In the genomic region with DNA sequence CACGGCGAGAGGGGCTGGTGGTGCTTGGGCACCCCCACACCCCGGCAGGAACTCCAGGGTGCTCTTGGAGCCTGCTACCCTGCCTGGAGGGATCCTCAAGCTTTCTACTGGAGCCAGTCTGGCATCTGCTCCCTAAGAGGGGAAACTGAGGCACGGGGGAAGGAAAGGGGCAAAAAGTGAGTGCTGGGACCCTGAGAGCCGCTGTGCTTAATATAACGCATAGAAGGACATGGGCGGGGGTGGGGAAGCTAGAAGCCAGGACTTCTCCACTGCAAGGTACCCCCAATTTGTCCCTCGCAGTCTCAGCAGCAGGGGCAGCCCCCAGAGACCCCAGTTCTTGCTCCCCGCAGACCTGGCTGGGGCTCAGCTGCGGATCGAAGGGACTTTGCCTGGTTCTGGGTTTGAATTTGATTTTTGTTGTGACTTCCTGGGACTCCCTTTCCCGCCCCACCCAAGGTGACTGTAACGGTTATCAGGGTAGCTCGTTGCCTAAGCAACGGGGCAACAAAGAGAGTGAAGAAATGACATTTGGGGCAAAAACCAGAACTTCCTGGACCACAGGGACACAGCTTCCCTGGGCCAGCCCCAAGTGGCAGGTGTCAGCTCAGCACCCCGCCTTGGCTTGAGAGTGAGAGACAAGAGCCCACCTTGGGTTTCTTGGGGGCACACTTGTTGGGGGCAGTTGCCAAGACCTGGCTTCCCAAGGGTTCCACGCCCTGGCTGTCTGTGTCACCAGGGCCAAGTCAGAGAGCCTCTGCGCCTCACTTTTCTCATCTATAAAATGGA, we compare ENCODE assay signal across 1 cellular context.
TF ChIP-seq lines count a peak whose summit lies in the region.

No MANE protein-coding gene starts in this region.

TF ChIP-seq in K562, 482 proteins besides CTCF, POLR2A, EP300 and RAD21 (continued from another document and continues in another):
- TF ChIP-seq, protein P1, sequence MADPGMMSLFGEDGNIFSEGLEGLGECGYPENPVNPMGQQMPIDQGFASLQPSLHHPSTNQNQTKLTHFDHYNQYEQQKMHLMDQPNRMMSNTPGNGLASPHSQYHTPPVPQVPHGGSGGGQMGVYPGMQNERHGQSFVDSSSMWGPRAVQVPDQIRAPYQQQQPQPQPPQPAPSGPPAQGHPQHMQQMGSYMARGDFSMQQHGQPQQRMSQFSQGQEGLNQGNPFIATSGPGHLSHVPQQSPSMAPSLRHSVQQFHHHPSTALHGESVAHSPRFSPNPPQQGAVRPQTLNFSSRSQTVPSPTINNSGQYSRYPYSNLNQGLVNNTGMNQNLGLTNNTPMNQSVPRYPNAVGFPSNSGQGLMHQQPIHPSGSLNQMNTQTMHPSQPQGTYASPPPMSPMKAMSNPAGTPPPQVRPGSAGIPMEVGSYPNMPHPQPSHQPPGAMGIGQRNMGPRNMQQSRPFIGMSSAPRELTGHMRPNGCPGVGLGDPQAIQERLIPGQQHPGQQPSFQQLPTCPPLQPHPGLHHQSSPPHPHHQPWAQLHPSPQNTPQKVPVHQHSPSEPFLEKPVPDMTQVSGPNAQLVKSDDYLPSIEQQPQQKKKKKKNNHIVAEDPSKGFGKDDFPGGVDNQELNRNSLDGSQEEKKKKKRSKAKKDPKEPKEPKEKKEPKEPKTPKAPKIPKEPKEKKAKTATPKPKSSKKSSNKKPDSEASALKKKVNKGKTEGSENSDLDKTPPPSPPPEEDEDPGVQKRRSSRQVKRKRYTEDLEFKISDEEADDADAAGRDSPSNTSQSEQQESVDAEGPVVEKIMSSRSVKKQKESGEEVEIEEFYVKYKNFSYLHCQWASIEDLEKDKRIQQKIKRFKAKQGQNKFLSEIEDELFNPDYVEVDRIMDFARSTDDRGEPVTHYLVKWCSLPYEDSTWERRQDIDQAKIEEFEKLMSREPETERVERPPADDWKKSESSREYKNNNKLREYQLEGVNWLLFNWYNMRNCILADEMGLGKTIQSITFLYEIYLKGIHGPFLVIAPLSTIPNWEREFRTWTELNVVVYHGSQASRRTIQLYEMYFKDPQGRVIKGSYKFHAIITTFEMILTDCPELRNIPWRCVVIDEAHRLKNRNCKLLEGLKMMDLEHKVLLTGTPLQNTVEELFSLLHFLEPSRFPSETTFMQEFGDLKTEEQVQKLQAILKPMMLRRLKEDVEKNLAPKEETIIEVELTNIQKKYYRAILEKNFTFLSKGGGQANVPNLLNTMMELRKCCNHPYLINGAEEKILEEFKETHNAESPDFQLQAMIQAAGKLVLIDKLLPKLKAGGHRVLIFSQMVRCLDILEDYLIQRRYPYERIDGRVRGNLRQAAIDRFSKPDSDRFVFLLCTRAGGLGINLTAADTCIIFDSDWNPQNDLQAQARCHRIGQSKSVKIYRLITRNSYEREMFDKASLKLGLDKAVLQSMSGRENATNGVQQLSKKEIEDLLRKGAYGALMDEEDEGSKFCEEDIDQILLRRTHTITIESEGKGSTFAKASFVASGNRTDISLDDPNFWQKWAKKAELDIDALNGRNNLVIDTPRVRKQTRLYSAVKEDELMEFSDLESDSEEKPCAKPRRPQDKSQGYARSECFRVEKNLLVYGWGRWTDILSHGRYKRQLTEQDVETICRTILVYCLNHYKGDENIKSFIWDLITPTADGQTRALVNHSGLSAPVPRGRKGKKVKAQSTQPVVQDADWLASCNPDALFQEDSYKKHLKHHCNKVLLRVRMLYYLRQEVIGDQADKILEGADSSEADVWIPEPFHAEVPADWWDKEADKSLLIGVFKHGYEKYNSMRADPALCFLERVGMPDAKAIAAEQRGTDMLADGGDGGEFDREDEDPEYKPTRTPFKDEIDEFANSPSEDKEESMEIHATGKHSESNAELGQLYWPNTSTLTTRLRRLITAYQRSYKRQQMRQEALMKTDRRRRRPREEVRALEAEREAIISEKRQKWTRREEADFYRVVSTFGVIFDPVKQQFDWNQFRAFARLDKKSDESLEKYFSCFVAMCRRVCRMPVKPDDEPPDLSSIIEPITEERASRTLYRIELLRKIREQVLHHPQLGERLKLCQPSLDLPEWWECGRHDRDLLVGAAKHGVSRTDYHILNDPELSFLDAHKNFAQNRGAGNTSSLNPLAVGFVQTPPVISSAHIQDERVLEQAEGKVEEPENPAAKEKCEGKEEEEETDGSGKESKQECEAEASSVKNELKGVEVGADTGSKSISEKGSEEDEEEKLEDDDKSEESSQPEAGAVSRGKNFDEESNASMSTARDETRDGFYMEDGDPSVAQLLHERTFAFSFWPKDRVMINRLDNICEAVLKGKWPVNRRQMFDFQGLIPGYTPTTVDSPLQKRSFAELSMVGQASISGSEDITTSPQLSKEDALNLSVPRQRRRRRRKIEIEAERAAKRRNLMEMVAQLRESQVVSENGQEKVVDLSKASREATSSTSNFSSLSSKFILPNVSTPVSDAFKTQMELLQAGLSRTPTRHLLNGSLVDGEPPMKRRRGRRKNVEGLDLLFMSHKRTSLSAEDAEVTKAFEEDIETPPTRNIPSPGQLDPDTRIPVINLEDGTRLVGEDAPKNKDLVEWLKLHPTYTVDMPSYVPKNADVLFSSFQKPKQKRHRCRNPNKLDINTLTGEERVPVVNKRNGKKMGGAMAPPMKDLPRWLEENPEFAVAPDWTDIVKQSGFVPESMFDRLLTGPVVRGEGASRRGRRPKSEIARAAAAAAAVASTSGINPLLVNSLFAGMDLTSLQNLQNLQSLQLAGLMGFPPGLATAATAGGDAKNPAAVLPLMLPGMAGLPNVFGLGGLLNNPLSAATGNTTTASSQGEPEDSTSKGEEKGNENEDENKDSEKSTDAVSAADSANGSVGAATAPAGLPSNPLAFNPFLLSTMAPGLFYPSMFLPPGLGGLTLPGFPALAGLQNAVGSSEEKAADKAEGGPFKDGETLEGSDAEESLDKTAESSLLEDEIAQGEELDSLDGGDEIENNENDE (IDR thresholded peaks at IDR 0.05; ENCODE audit: low read depth, low read length), result no peak
- TF ChIP-seq NR2C2 (CRISPR knock-in tag; IDR thresholded peaks at IDR 0.05) (0 out of 2 replicates have a peak, but pooled peaks have one; percentile 8), NR2C2 (tag; IDR thresholded peaks at IDR 0.05) (0 out of 2 replicates have a peak, but pooled peaks have one; percentile 25), HDAC1 (IDR thresholded peaks at IDR 0.05) (peak in 1 of 2 experiments; percentile 51; a peak in 2 of 4 replicates), MEF2D (tag; conservative IDR thresholded peaks at IDR 0.05; ENCODE audit: low read depth) (no peak), POU5F1 (IDR thresholded peaks at IDR 0.05; ENCODE audit: borderline replicate concordance, low read depth, low read length, partially characterized antibody) (no peak), CBX8 (IDR thresholded peaks at IDR 0.05; ENCODE audit: borderline replicate concordance, extremely low read depth, low read depth, low read length, poor library complexity, severe bottlenecking) (no peak), LCOR (CRISPR knock-in tag; IDR thresholded peaks at IDR 0.05) (peak; percentile 74; the same call in 1 of the 2 replicates), HDAC6 (IDR thresholded peaks at IDR 0.05; ENCODE audit: low read depth, low read length) (no peak), GTF2E2 (tag; IDR thresholded peaks at IDR 0.05) (0 out of 2 replicates have a peak, but pooled peaks have one; percentile 2), ZEB2 (IDR thresholded peaks at IDR 0.05) (no peak), ZNF354B (CRISPR knock-in tag; IDR thresholded peaks at IDR 0.05) (no peak), PHF8 (IDR thresholded peaks at IDR 0.05; ENCODE audit: borderline replicate concordance, low read length) (peak; percentile 6; the same call in 1 of the 2 replicates), ZNF24 (IDR thresholded peaks at IDR 0.05) (peak; percentile 97), HCFC1 (IDR thresholded peaks at IDR 0.05; ENCODE audit: low read depth, low read length) (0 out of 2 replicates have a peak, but pooled peaks have one; percentile 8), BACH1 (tag; IDR thresholded peaks at IDR 0.05) (no peak), ZNF224 (CRISPR knock-in tag; IDR thresholded peaks at IDR 0.05) (no peak), RCOR1 (IDR thresholded peaks at IDR 0.05; ENCODE audit: borderline replicate concordance in 1 of 2, low read depth in 2 of 2, low read length in 2 of 2) (peak in 1 of 2 experiments; percentile 60; a peak in 1 of 4 replicates)
- TF ChIP-seq, protein P2, sequence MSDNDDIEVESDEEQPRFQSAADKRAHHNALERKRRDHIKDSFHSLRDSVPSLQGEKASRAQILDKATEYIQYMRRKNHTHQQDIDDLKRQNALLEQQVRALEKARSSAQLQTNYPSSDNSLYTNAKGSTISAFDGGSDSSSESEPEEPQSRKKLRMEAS (CRISPR knock-in tag; IDR thresholded peaks at IDR 0.05), result no peak; the same call in 1 of the 2 replicates
- TF ChIP-seq, protein P3, sequence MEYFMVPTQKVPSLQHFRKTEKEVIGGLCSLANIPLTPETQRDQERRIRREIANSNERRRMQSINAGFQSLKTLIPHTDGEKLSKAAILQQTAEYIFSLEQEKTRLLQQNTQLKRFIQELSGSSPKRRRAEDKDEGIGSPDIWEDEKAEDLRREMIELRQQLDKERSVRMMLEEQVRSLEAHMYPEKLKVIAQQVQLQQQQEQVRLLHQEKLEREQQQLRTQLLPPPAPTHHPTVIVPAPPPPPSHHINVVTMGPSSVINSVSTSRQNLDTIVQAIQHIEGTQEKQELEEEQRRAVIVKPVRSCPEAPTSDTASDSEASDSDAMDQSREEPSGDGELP (CRISPR knock-in tag; IDR thresholded peaks at IDR 0.05; ENCODE audit: borderline replicate concordance), result peak; percentile 12; the same call in 1 of the 2 replicates
- TF ChIP-seq, protein P4, sequence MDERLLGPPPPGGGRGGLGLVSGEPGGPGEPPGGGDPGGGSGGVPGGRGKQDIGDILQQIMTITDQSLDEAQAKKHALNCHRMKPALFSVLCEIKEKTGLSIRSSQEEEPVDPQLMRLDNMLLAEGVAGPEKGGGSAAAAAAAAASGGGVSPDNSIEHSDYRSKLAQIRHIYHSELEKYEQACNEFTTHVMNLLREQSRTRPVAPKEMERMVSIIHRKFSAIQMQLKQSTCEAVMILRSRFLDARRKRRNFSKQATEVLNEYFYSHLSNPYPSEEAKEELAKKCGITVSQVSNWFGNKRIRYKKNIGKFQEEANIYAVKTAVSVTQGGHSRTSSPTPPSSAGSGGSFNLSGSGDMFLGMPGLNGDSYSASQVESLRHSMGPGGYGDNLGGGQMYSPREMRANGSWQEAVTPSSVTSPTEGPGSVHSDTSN (CRISPR knock-in tag; IDR thresholded peaks at IDR 0.05; ENCODE audit: low read depth), result no peak
- TF ChIP-seq, protein P4 (tag; conservative IDR thresholded peaks at IDR 0.05; ENCODE audit: low read depth), result no peak
- TF ChIP-seq, protein P5, sequence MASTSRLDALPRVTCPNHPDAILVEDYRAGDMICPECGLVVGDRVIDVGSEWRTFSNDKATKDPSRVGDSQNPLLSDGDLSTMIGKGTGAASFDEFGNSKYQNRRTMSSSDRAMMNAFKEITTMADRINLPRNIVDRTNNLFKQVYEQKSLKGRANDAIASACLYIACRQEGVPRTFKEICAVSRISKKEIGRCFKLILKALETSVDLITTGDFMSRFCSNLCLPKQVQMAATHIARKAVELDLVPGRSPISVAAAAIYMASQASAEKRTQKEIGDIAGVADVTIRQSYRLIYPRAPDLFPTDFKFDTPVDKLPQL (IDR thresholded peaks at IDR 0.05; ENCODE audit: extremely low read depth, insufficient read length), result no peak
- TF ChIP-seq, protein P6, sequence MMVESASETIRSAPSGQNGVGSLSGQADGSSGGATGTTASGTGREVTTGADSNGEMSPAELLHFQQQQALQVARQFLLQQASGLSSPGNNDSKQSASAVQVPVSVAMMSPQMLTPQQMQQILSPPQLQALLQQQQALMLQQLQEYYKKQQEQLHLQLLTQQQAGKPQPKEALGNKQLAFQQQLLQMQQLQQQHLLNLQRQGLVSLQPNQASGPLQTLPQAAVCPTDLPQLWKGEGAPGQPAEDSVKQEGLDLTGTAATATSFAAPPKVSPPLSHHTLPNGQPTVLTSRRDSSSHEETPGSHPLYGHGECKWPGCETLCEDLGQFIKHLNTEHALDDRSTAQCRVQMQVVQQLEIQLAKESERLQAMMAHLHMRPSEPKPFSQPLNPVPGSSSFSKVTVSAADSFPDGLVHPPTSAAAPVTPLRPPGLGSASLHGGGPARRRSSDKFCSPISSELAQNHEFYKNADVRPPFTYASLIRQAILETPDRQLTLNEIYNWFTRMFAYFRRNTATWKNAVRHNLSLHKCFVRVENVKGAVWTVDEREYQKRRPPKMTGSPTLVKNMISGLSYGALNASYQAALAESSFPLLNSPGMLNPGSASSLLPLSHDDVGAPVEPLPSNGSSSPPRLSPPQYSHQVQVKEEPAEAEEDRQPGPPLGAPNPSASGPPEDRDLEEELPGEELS (CRISPR knock-in tag; IDR thresholded peaks at IDR 0.05; ENCODE audit: borderline replicate concordance), result peak; percentile 12; the same call in 1 of the 2 replicates
- TF ChIP-seq, protein P7, sequence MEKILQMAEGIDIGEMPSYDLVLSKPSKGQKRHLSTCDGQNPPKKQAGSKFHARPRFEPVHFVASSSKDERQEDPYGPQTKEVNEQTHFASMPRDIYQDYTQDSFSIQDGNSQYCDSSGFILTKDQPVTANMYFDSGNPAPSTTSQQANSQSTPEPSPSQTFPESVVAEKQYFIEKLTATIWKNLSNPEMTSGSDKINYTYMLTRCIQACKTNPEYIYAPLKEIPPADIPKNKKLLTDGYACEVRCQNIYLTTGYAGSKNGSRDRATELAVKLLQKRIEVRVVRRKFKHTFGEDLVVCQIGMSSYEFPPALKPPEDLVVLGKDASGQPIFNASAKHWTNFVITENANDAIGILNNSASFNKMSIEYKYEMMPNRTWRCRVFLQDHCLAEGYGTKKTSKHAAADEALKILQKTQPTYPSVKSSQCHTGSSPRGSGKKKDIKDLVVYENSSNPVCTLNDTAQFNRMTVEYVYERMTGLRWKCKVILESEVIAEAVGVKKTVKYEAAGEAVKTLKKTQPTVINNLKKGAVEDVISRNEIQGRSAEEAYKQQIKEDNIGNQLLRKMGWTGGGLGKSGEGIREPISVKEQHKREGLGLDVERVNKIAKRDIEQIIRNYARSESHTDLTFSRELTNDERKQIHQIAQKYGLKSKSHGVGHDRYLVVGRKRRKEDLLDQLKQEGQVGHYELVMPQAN (IDR thresholded peaks at IDR 0.05; ENCODE audit: borderline replicate concordance), result peak; percentile 52; the same call in 1 of the 2 replicates
